Comparison of ENCODE assay signal across 29 cellular contexts in genomic region chr16:27928542-27928941, GRCh38.
"Had no signal": no experiment of that assay in that cellular context is flagged by ENCODE, and none has a peak within 500 bp of the region (broad histone marks: within the 10 kb centered on the region; RNA-seq: fewer than 3 reads in every experiment).

No MANE protein-coding gene starts in this region.

- ATAC-seq: activated T-cell treated with anti-CD3 and anti-CD28 coated beads, Interleukin-2, amount 50 U/mL, for 72 hours; body of pancreas; gastroesophageal sphincter; left colon; lower lobe of right lung; naive thymus-derived CD8-positive, alpha-beta T cell; pancreas; psoas muscle; stimulated activated naive CD8-positive, alpha-beta T cell treated with anti-CD3 and anti-CD28 coated beads, Interleukin-15, Interleukin-2, amounts not matched to agents 100 U/mL and 50 U/mL, for 24 hours had no signal

- H3K4me1 Mint-ChIP-seq: naive thymus-derived CD8-positive, alpha-beta T cell; neural crest cell had no signal

- H3K36me3 ChIP-seq: gastroesophageal sphincter, lower lobe of right lung, pancreas, uterus had no signal

- H3K27ac ChIP-seq: body of pancreas, coronary artery, dorsolateral prefrontal cortex, gastroesophageal sphincter, lower lobe of right lung, pancreas, psoas muscle, testis, uterus had no signal

- H3K27me3 ChIP-seq: body of pancreas, dorsolateral prefrontal cortex, testis, uterus had no signal

- H3K9me3 Mint-ChIP-seq: activated T-cell treated with anti-CD3 and anti-CD28 coated beads, Interleukin-2, amount 50 U/mL, for 72 hours; neural crest cell; T-helper 2 cell treated with Interferon-gamma antibody and Interleukin-4, amounts not matched to agents 5 μg/mL and 100 μg/mL, for 36 hours had no signal

- H3K4me1 ChIP-seq: body of pancreas, gastroesophageal sphincter, lower lobe of right lung, pancreas, psoas muscle, testis, uterus had no signal

- H3K4me3 Mint-ChIP-seq: activated naive CD8-positive, alpha-beta T cell; activated T-cell treated with anti-CD3 and anti-CD28 coated beads, Interleukin-2, amount 50 U/mL, for 72 hours; naive thymus-derived CD8-positive, alpha-beta T cell; neural crest cell; T-helper 2 cell treated with Interferon-gamma antibody and Interleukin-4, amounts not matched to agents 5 μg/mL and 100 μg/mL, for 36 hours had no signal

- DNase-seq: activated CD4-positive, alpha-beta T cell treated with anti-CD3 and anti-CD28 coated beads for 4 hours; activated CD4-positive, alpha-beta T cell treated with anti-CD3 and anti-CD28 coated beads, Interleukin-2, amount 50 U/mL, for 4 hours; activated naive CD4-positive, alpha-beta T cell treated with Interleukin-2 at 50 U/mL for 16 hours; activated T-cell treated with anti-CD3 and anti-CD28 coated beads for 4 hours; activated T-cell treated with anti-CD3 and anti-CD28 coated beads, Interleukin-2, amount 50 U/mL, for 72 hours; body of pancreas; cerebellar nuclear complex; dorsolateral prefrontal cortex; effector memory CD4-positive, alpha-beta T cell; erythroblast; hippocampal formation; kidney; left colon; lower lobe of right lung; mesenchymal stem cell; naive thymus-derived CD8-positive, alpha-beta T cell; nucleus accumbens; pancreas; psoas muscle; stimulated activated CD4-positive, alpha-beta T cell treated with anti-CD3 and anti-CD28 coated beads, Interleukin-2, amount 100 ng/mL, for 48 hours; stimulated activated naive CD8-positive, alpha-beta T cell treated with anti-CD3 and anti-CD28 coated beads, Interleukin-15, Interleukin-2, amounts not matched to agents 100 U/mL and 50 U/mL, for 24 hours; testis; trophoblast cell; uterus had no signal

- H3K9me3 ChIP-seq: lower lobe of right lung, pancreas, psoas muscle, testis, uterus had no signal

- H3K4me3 ChIP-seq: body of pancreas, coronary artery, dorsolateral prefrontal cortex, gastroesophageal sphincter, lower lobe of right lung, pancreas, psoas muscle, testis, uterus had no signal

- H3K27ac Mint-ChIP-seq: activated naive CD8-positive, alpha-beta T cell; activated T-cell treated with anti-CD3 and anti-CD28 coated beads, Interleukin-2, amount 50 U/mL, for 72 hours; naive thymus-derived CD8-positive, alpha-beta T cell; T-helper 2 cell treated with Interferon-gamma antibody and Interleukin-4, amounts not matched to agents 5 μg/mL and 100 μg/mL, for 36 hours had no signal

- H3K36me3 Mint-ChIP-seq: activated naive CD8-positive, alpha-beta T cell; naive thymus-derived CD8-positive, alpha-beta T cell had no signal
